ENCODE assay signal across 8 cellular contexts in the genomic region with DNA sequence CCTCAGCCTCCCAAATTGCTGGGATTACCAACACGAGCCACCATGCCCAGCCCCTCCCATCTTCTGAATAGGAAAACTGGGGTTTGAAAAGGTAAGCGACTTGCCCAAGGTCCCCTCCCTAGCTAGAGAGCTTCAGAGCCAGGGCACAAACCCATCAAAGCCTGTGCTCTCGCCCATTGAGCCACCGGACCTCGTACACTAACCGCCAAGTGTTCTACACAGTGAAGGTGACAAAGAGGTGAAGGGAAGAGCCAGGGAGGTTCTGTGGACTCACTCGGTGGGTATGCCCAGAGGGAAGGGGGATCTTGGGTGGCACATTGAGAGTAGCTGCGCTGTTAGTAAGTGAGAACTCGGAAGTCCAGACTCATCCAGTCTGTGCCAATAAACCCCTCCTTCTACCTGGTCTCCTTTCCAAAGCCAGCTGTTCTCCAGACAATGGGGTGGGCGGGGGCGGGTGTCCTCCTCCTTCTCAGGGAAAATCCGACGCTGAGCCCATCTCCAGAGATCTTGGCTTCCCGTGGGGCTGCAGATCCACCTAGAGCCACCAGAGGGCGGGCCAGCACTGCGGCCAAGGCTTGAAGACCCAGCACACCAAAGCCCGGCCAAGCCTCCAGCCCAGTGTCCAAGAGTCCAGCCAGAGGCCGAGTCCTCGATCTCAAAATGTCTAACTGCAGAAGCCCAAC. TPM values are rescaled to one million over a fixed set of nuclear protein-coding genes. Genes with fewer than 3 reads are reported as not detected.
DNase-seq lines count a peak whose midpoint lies in the region; ATAC-seq lines count a peak whose summit lies in the region.

No MANE protein-coding gene starts in this region.

- ATAC-seq in GM18907 (IDR thresholded peaks at IDR 0.05; ENCODE audit: unreplicated experiment): peak; percentile 68
- ATAC-seq in HG03354 (IDR thresholded peaks at IDR 0.05; ENCODE audit: poor library complexity, severe bottlenecking, unreplicated experiment): peak; percentile 63
- ATAC-seq in memory B cell (ENCODE audit: low read depth): peak; percentile 55

- no peaks in the 10 kb centered on the region for H3K36me3 Mint-ChIP-seq in activated CD4-positive, alpha-beta memory T cell treated with anti-CD3 and anti-CD28 coated beads, Interleukin-2, amount 10 ng/mL, durations not matched to agents 7 days and 5 days (ENCODE audit: low read depth)
- H3K36me3 Mint-ChIP-seq in memory B cell: no peaks in the 10 kb centered on the region

- CTCF ChIA-PET in activated CD4-positive, alpha-beta memory T cell treated with anti-CD3 and anti-CD28 coated beads, Interleukin-2, amount 10 ng/mL, durations not matched to agents 7 days and 5 days (lab: Charles Lee): interaction anchor here (0.7 to 7.7 kb wide), 42 partner anchors 9 to 200 kb away, joined by 3 to 102 read pairs (median 6); a partner anchor contains a TSS

- no peaks in the 10 kb centered on the region for H3K9me3 Mint-ChIP-seq in activated CD4-positive, alpha-beta memory T cell treated with anti-CD3 and anti-CD28 coated beads, Interleukin-2, amount 10 ng/mL, durations not matched to agents 7 days and 5 days
- no peaks in the 10 kb centered on the region for H3K9me3 Mint-ChIP-seq in memory B cell

- H3K4me1 Mint-ChIP-seq in activated CD4-positive, alpha-beta memory T cell treated with anti-CD3 and anti-CD28 coated beads, Interleukin-2, amount 10 ng/mL, durations not matched to agents 7 days and 5 days: peaks cover 32% of the 10 kb centered on the region
- H3K4me1 Mint-ChIP-seq in memory B cell: peaks cover 26% of the 10 kb centered on the region

- peaks cover 42% of the 10 kb centered on the region for H3K27me3 Mint-ChIP-seq in activated CD4-positive, alpha-beta memory T cell treated with anti-CD3 and anti-CD28 coated beads, Interleukin-2, amount 10 ng/mL, durations not matched to agents 7 days and 5 days
- H3K27me3 Mint-ChIP-seq in memory B cell: peaks cover 25% of the 10 kb centered on the region

- H3K4me3 Mint-ChIP-seq in activated CD4-positive, alpha-beta memory T cell treated with anti-CD3 and anti-CD28 coated beads, Interleukin-2, amount 10 ng/mL, durations not matched to agents 7 days and 5 days: peak overlapping the region; percentile 34
- peak overlapping the region; percentile 61 for H3K4me3 Mint-ChIP-seq in memory B cell

- H3K27ac Mint-ChIP-seq in activated CD4-positive, alpha-beta memory T cell treated with anti-CD3 and anti-CD28 coated beads, Interleukin-2, amount 10 ng/mL, durations not matched to agents 7 days and 5 days: no peak overlapping the region
- no peak overlapping the region for H3K27ac Mint-ChIP-seq in memory B cell

- DNase-seq in Ammon's horn (ENCODE audit: low spot score) (peak; percentile 92), NCI-H774 (lab: John Stamatoyannopoulos, UW) (peak; percentile 36), memory B cell (ENCODE audit: low spot score in 2 of 2) (peak; percentile 75 to 84)
- peak; percentile 75 for DNase-seq in activated CD4-positive, alpha-beta memory T cell treated with anti-CD3 and anti-CD28 coated beads, Interleukin-2, amount 10 ng/mL, durations not matched to agents 7 days and 5 days
- peak; percentile 65 for DNase-seq in effector CD8-positive, alpha-beta T cell (lab: John Stamatoyannopoulos, UW)
- peak; percentile 42 to 52 for DNase-seq in stimulated activated CD8-positive, alpha-beta memory T cell treated with anti-CD3 and anti-CD28 coated beads, Interleukin-2, amount 100 ng/mL, for 1 hour (ENCODE audit: low read depth in 2 of 2)

- POLR2A ChIA-PET in activated CD4-positive, alpha-beta memory T cell treated with anti-CD3 and anti-CD28 coated beads, Interleukin-2, amount 10 ng/mL, durations not matched to agents 7 days and 5 days (lab: Charles Lee): interaction anchor here (1.2 kb wide), 1 partner anchor 29 kb away, joined by 4 read pairs; no protein-coding TSS in a partner anchor

RNA-seq across cellular contexts. Expression of a gene that starts 3.2 kb away (rescaled TPM):
- total RNA-seq in activated CD4-positive, alpha-beta memory T cell treated with anti-CD3 and anti-CD28 coated beads, Interleukin-2, amount 10 ng/mL, durations not matched to agents 7 days and 5 days: under 1 TPM; 0.35 to 0.50 TPM

RNA-seq across cellular contexts. Expression of a gene that starts 30.2 kb away (rescaled TPM):
- total RNA-seq in activated CD4-positive, alpha-beta memory T cell treated with anti-CD3 and anti-CD28 coated beads, Interleukin-2, amount 10 ng/mL, durations not matched to agents 7 days and 5 days: 100 to 1,000 TPM in 1 of 2 experiments, 10 to 100 TPM in 1; 94.5 to 101 TPM

RNA-seq across cellular contexts. Expression of a gene that starts 58.4 kb away (rescaled TPM):
- 10 to 100 TPM; 29.9 to 31.7 TPM for total RNA-seq in activated CD4-positive, alpha-beta memory T cell treated with anti-CD3 and anti-CD28 coated beads, Interleukin-2, amount 10 ng/mL, durations not matched to agents 7 days and 5 days

Comparison
In these comparisons a context has a peak if more than half of its experiments do, and no peak if none do; other contexts are left out.
1. Peak in every context shown above with its lines: DNase-seq and ATAC-seq.
2. DNase-seq: peak in every context shown above with its lines; median percentile 92 in Ammon's horn; 80 in memory B cell; 75 in activated CD4-positive, alpha-beta memory T cell treated with anti-CD3 and anti-CD28 coated beads, Interleukin-2, amount 10 ng/mL, durations not matched to agents 7 days and 5 days; 65 in effector CD8-positive, alpha-beta T cell; 47 in stimulated activated CD8-positive, alpha-beta memory T cell treated with anti-CD3 and anti-CD28 coated beads, Interleukin-2, amount 100 ng/mL, for 1 hour; 36 in NCI-H774.